ENCODE assay signal across 8 cellular contexts in the genomic region with DNA sequence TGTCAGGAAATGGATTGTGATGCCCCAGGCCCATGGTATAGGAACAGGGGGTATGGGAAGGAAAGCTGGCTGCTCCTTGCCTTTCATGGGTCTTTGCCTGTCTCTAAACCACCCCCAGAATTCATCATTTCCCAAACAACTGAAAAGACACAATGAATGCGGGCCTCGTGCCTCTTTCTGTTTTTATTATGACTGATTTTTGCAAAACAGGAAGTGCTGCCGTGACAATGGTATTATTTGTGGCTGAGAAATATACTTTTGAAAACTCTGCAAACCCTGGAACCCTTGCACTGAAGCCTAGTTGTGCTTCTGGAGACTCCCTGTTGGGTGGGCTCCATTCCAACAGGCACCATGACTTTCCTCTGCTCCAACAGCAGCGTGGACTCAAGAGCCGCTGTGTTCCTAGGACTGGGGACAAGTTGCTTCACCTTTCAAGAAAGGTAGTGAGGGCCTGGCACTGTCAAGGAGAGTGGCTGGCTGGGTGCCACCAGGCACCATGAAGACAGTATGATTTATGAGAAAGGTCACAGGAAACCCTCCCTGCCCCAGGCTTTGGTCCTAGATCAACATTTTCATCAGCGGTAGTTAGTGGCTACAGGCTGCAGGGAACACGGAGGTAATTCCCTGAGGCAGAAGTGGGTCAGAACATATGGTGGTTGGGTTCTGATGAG. TPM values are rescaled to one million over a fixed set of nuclear protein-coding genes. Genes with fewer than 3 reads are reported as not detected.
A peak's percentile ranks its signal among the peaks of the same experiment; 100 is the strongest.
DNase-seq lines count a peak whose midpoint lies in the region; ATAC-seq lines count a peak whose summit lies in the region.

No MANE protein-coding gene starts in this region.

- no peaks in the 10 kb centered on the region for H3K27me3 Mint-ChIP-seq in activated T-helper 1 cell treated with anti-CD3 and anti-CD28 coated beads, Interleukin-12 subunit alpha, Interleukin-12 subunit beta, Interleukin-2, Interleukin-4 antibody, amounts not matched to agents 30 ng/mL and 10 ng/mL and 1 ng/mL, durations not matched to agents 14 hours and 24 hours and 36 hours (ENCODE audit: insufficient read depth)
- H3K27me3 Mint-ChIP-seq in immature natural killer cell (ENCODE audit: low read depth in 3 of 3) = peaks cover 2 to 9% (median 2%) of the 10 kb centered on the region in 3 donors

- DNase-seq in activated gamma-delta T cell treated with Interleukin-2 at 50 U/mL for 16 hours (peak; percentile 32), activated gamma-delta T cell (lab: John Stamatoyannopoulos, UW) (no peak), immature natural killer cell (no peak), ureter (ENCODE audit: low spot score) (peak; percentile 69), DMS79 (lab: John Stamatoyannopoulos, UW) (no peak)
- DNase-seq in activated T-helper 1 cell treated with anti-CD3 and anti-CD28 coated beads, Interleukin-12 subunit alpha, Interleukin-12 subunit beta, Interleukin-2, Interleukin-4 antibody, amounts not matched to agents 30 ng/mL and 10 ng/mL and 1 ng/mL, durations not matched to agents 14 hours and 24 hours and 36 hours (ENCODE audit: low spot score) = peak; percentile 23
- DNase-seq in effector CD4-positive, alpha-beta T cell = no peak

- ATAC-seq in HG03108 (IDR thresholded peaks at IDR 0.05; ENCODE audit: unreplicated experiment) = no peak

- no peaks in the 10 kb centered on the region for H3K9me3 Mint-ChIP-seq in activated T-helper 1 cell treated with anti-CD3 and anti-CD28 coated beads, Interleukin-12 subunit alpha, Interleukin-12 subunit beta, Interleukin-2, Interleukin-4 antibody, amounts not matched to agents 30 ng/mL and 10 ng/mL and 1 ng/mL, durations not matched to agents 14 hours and 24 hours and 36 hours
- H3K9me3 Mint-ChIP-seq in immature natural killer cell = no peaks in the 10 kb centered on the region

- peak overlapping the region; percentile 93 for H3K27ac Mint-ChIP-seq in activated T-helper 1 cell treated with anti-CD3 and anti-CD28 coated beads, Interleukin-12 subunit alpha, Interleukin-12 subunit beta, Interleukin-2, Interleukin-4 antibody, amounts not matched to agents 30 ng/mL and 10 ng/mL and 1 ng/mL, durations not matched to agents 14 hours and 24 hours and 36 hours
- peak overlapping the region; percentile 71 to 85 (median 80) for H3K27ac Mint-ChIP-seq in immature natural killer cell

- peaks cover 5% of the 10 kb centered on the region for H3K36me3 Mint-ChIP-seq in activated T-helper 1 cell treated with anti-CD3 and anti-CD28 coated beads, Interleukin-12 subunit alpha, Interleukin-12 subunit beta, Interleukin-2, Interleukin-4 antibody, amounts not matched to agents 30 ng/mL and 10 ng/mL and 1 ng/mL, durations not matched to agents 14 hours and 24 hours and 36 hours (ENCODE audit: low read depth)
- H3K36me3 Mint-ChIP-seq in immature natural killer cell = no peaks in the 10 kb centered on the region

- H3K4me3 Mint-ChIP-seq in activated T-helper 1 cell treated with anti-CD3 and anti-CD28 coated beads, Interleukin-12 subunit alpha, Interleukin-12 subunit beta, Interleukin-2, Interleukin-4 antibody, amounts not matched to agents 30 ng/mL and 10 ng/mL and 1 ng/mL, durations not matched to agents 14 hours and 24 hours and 36 hours = peak overlapping the region; percentile 55
- H3K4me3 Mint-ChIP-seq in immature natural killer cell = peak overlapping the region; percentile 29 to 58 (median 42)

- peaks cover 52% of the 10 kb centered on the region for H3K4me1 Mint-ChIP-seq in activated T-helper 1 cell treated with anti-CD3 and anti-CD28 coated beads, Interleukin-12 subunit alpha, Interleukin-12 subunit beta, Interleukin-2, Interleukin-4 antibody, amounts not matched to agents 30 ng/mL and 10 ng/mL and 1 ng/mL, durations not matched to agents 14 hours and 24 hours and 36 hours (ENCODE audit: low read depth)
- H3K4me1 Mint-ChIP-seq in immature natural killer cell = peaks cover 44 to 48% of the 10 kb centered on the region in 2 donors

- intact Hi-C loops in activated T-helper 1 cell treated with anti-CD3 and anti-CD28 coated beads, Interleukin-12 subunit alpha, Interleukin-12 subunit beta, Interleukin-2, Interleukin-4 antibody, amounts not matched to agents 30 ng/mL and 10 ng/mL and 1 ng/mL, durations not matched to agents 14 hours and 24 hours and 36 hours (cut with micrococcal nuclease) = no loop called here

RNA-seq across cellular contexts. Expression of gene DGLUCY, which starts 4.8 kb away (rescaled TPM):
- 28.2 and 28.6 TPM in 2 replicates for total RNA-seq in activated T-helper 1 cell treated with anti-CD3 and anti-CD28 coated beads, Interleukin-12 subunit alpha, Interleukin-12 subunit beta, Interleukin-2, Interleukin-4 antibody, amounts not matched to agents 30 ng/mL and 10 ng/mL and 1 ng/mL, durations not matched to agents 14 hours and 24 hours and 36 hours
- 10 to 100 TPM; 31.8 to 71.6 (median 50.5) TPM for polyA plus RNA-seq in immature natural killer cell
- 141 TPM for total RNA-seq in ureter

RNA-seq across cellular contexts. Expression of gene RPS6KA5, which starts 48.6 kb away (rescaled TPM):
- 16.6 and 16.7 TPM in 2 replicates for total RNA-seq in activated T-helper 1 cell treated with anti-CD3 and anti-CD28 coated beads, Interleukin-12 subunit alpha, Interleukin-12 subunit beta, Interleukin-2, Interleukin-4 antibody, amounts not matched to agents 30 ng/mL and 10 ng/mL and 1 ng/mL, durations not matched to agents 14 hours and 24 hours and 36 hours
- polyA plus RNA-seq in immature natural killer cell = 10 to 100 TPM; 11.1 to 19.0 (median 16.6) TPM
- total RNA-seq in ureter = 19.7 TPM

Comparison
In these comparisons a context has a peak if more than half of its experiments do, and no peak if none do; other contexts are left out.
1. DNase-seq: peak in activated gamma-delta T cell treated with Interleukin-2 at 50 U/mL for 16 hours (single experiment), activated T-helper 1 cell treated with anti-CD3 and anti-CD28 coated beads, Interleukin-12 subunit alpha, Interleukin-12 subunit beta, Interleukin-2, Interleukin-4 antibody, amounts not matched to agents 30 ng/mL and 10 ng/mL and 1 ng/mL, durations not matched to agents 14 hours and 24 hours and 36 hours (single experiment) and ureter (single experiment); none in activated gamma-delta T cell (single experiment), immature natural killer cell (0 of 3), effector CD4-positive, alpha-beta T cell (single experiment) and DMS79 (single experiment).